ENCODE assay signal across 23 cellular contexts in genomic region chr12:24034894-24035293, GRCh38.
"Had no signal": no experiment of that assay in that cellular context is flagged by ENCODE, and none has a peak within 500 bp of the region (broad histone marks: within the 10 kb centered on the region; RNA-seq: fewer than 3 reads in every experiment).

No MANE protein-coding gene starts in this region.

- H3K4me3 Mint-ChIP-seq: mesothelial cell of epicardium; naive B cell; natural killer cell; stimulated activated effector memory CD8-positive, alpha-beta T cell treated with anti-CD3 and anti-CD28 coated beads, Interleukin-12 subunit alpha, Interleukin-12 subunit beta, amount 100 ng/mL, for 72 hours; stimulated activated naive CD8-positive, alpha-beta T cell treated with anti-CD3 and anti-CD28 coated beads, Interleukin-15, Interleukin-2, amounts not matched to agents 100 ng/mL and 50 ng/mL, for 24 hours had no signal

- H3K9me3 Mint-ChIP-seq: natural killer cell; stimulated activated naive CD8-positive, alpha-beta T cell treated with anti-CD3 and anti-CD28 coated beads, Interleukin-15, Interleukin-2, amounts not matched to agents 100 ng/mL and 50 ng/mL, for 24 hours had no signal

- H3K4me1 Mint-ChIP-seq: naive B cell; natural killer cell; stimulated activated effector memory CD8-positive, alpha-beta T cell treated with anti-CD3 and anti-CD28 coated beads, Interleukin-12 subunit alpha, Interleukin-12 subunit beta, amount 100 ng/mL, for 72 hours had no signal

- H2AFZ ChIP-seq: hepatocyte had no signal

- H3K27ac Mint-ChIP-seq: mesothelial cell of epicardium; naive B cell; natural killer cell; progenitor cell of endocrine pancreas; stimulated activated effector memory CD8-positive, alpha-beta T cell treated with anti-CD3 and anti-CD28 coated beads, Interleukin-12 subunit alpha, Interleukin-12 subunit beta, amount 100 ng/mL, for 72 hours; stimulated activated naive CD8-positive, alpha-beta T cell treated with anti-CD3 and anti-CD28 coated beads, Interleukin-15, Interleukin-2, amounts not matched to agents 100 ng/mL and 50 ng/mL, for 24 hours had no signal

- H3K4me3 ChIP-seq: heart right ventricle, hepatocyte, left ventricle myocardium inferior, lung, ovary, right atrium auricular region, skin epidermis, spleen, suprapubic skin, thoracic aorta, tibial artery, upper lobe of right lung had no signal

- H3K27ac ChIP-seq: heart right ventricle, hepatocyte, left ventricle myocardium inferior, ovary, right atrium auricular region, skin epidermis, spleen, suprapubic skin, thoracic aorta, tibial artery, upper lobe of right lung had no signal

- H3K4me2 ChIP-seq: hepatocyte had no signal

- H3K36me3 ChIP-seq: heart right ventricle, left ventricle myocardium inferior, ovary, right atrium auricular region, spleen, suprapubic skin, thoracic aorta, tibial artery, upper lobe of right lung had no signal

- H3K4me1 ChIP-seq: right atrium auricular region, spleen, suprapubic skin, upper lobe of right lung had no signal

- H3K36me3 Mint-ChIP-seq: mesothelial cell of epicardium; naive B cell; natural killer cell; stimulated activated effector memory CD8-positive, alpha-beta T cell treated with anti-CD3 and anti-CD28 coated beads, Interleukin-12 subunit alpha, Interleukin-12 subunit beta, amount 100 ng/mL, for 72 hours had no signal

- H3K9me3 ChIP-seq: ovary, suprapubic skin, thoracic aorta, tibial artery, upper lobe of right lung had no signal

- DNase-seq: heart right ventricle; islet precursor cell; left ventricle myocardium inferior; mesendoderm; naive B cell; natural killer cell; ovary; spleen; stimulated activated CD4-positive, alpha-beta T cell treated with anti-CD3 and anti-CD28 coated beads, Interleukin-4, amount 100 ng/mL, for 24 hours; stimulated activated naive CD4-positive, alpha-beta T cell; tibial artery; trophoblast cell; upper lobe of right lung had no signal

- H3K27me3 ChIP-seq: heart right ventricle, hepatocyte, ovary, right atrium auricular region, spleen, suprapubic skin, tibial artery, upper lobe of right lung had no signal

- H3K27me3 Mint-ChIP-seq: naive B cell; progenitor cell of endocrine pancreas; stimulated activated naive CD8-positive, alpha-beta T cell treated with anti-CD3 and anti-CD28 coated beads, Interleukin-15, Interleukin-2, amounts not matched to agents 100 ng/mL and 50 ng/mL, for 24 hours had no signal
